Comparison of ENCODE assay signal across 10 cellular contexts in genomic region chr3:128343287-128344045, GRCh38.
DNase-seq lines count a peak whose midpoint lies in the region; ATAC-seq, FAIRE-seq and TF ChIP-seq lines count a peak whose summit lies in the region.
"Had no signal": no experiment of that assay in that cellular context is flagged by ENCODE, and none has a peak within 500 bp of the region (broad histone marks: within the 10 kb centered on the region; RNA-seq: fewer than 3 reads in every experiment).

No MANE protein-coding gene starts in this region.

- intact Hi-C loops in kidney (cut with DNase I), result no loop called here

- 0 out of 2 replicates have a peak overlapping the region, but pooled peaks have one; percentile 14 for H3K27ac ChIP-seq in BLaER1
- peak overlapping the region; percentile 6; the same call in 1 of the 2 replicates for H3K27ac ChIP-seq in WERI-Rb-1
- H3K27ac ChIP-seq in kidney (ENCODE audit: low read depth in 2 of 2, low read length in 2 of 2), result no peak overlapping the region
- H3K27ac ChIP-seq: dorsolateral prefrontal cortex, psoas muscle had no signal

- TF ChIP-seq CTCF in WERI-Rb-1 (IDR thresholded peaks at IDR 0.05; ENCODE audit: low read depth, low read length) (no peak), kidney (IDR thresholded peaks at IDR 0.05; ENCODE audit: borderline replicate concordance, extremely low read depth, insufficient read depth) (no peak)

- peaks cover 38% of the 10 kb centered on the region for H3K36me3 ChIP-seq in BLaER1
- H3K36me3 ChIP-seq in WERI-Rb-1, result peaks cover 8% of the 10 kb centered on the region; the same call in 1 of the 2 replicates
- peaks cover 0 to 7% of the 10 kb centered on the region in 2 donors for H3K36me3 ChIP-seq in kidney (ENCODE audit: control insufficient read depth in 1 of 2, insufficient read depth in 2 of 2, low read length in 2 of 2)

- H3K9me3 ChIP-seq in BLaER1 (no peaks in the 10 kb centered on the region), WERI-Rb-1 (ENCODE audit: severe bottlenecking) (no peaks in the 10 kb centered on the region), kidney (ENCODE audit: control insufficient read depth in 1 of 2, low read length in 2 of 2) (no peaks in the 10 kb centered on the region)
- H3K9me3 ChIP-seq: psoas muscle had no signal

- H3K4me2 ChIP-seq in BLaER1, result no peak overlapping the region

- H3K9ac ChIP-seq in BLaER1, result no peak overlapping the region
- no peak overlapping the region for H3K9ac ChIP-seq in kidney (ENCODE audit: low read length in 2 of 2)

- DNase-seq in HuH-7.5 (ENCODE audit: low spot score) (peak; percentile 55), WERI-Rb-1 (peak; percentile 57), kidney (peak; percentile 51), activated gamma-delta T cell treated with Interleukin-2 at 50 U/mL for 16 hours (no peak)
- DNase-seq in activated CD8-positive, alpha-beta memory T cell treated with anti-CD3 and anti-CD28 coated beads for 24 hours, result no peak

- FAIRE-seq in kidney (lab: Jason Lieb, UNC), result no peak

- no peak overlapping the region for H3K4me3 ChIP-seq in BLaER1
- H3K4me3 ChIP-seq in WERI-Rb-1 (ENCODE audit: low read depth, low read length), result no peak overlapping the region
- no peak overlapping the region for H3K4me3 ChIP-seq in kidney (ENCODE audit: low read length in 2 of 2)
- H3K4me3 ChIP-seq: dorsolateral prefrontal cortex, psoas muscle had no signal

- ATAC-seq in GM18868 (IDR thresholded peaks at IDR 0.05; ENCODE audit: unreplicated experiment) (no peak), HG03571 (IDR thresholded peaks at IDR 0.05; ENCODE audit: unreplicated experiment) (no peak)
- ATAC-seq: psoas muscle had no signal

- H3K4me1 ChIP-seq in BLaER1, result peaks cover 5% of the 10 kb centered on the region
- H3K4me1 ChIP-seq in kidney (ENCODE audit: control insufficient read depth in 1 of 2, insufficient read depth in 1 of 2, low read depth in 1 of 2, low read length in 2 of 2), result peaks cover 5 to 8% of the 10 kb centered on the region in 2 donors

- H3K27me3 ChIP-seq in BLaER1 (no peaks in the 10 kb centered on the region), WERI-Rb-1 (ENCODE audit: insufficient read depth, low read depth, severe bottlenecking) (no peaks in the 10 kb centered on the region)
- H3K27me3 ChIP-seq: dorsolateral prefrontal cortex had no signal

- no peaks in the 10 kb centered on the region for H4K20me1 ChIP-seq in BLaER1

Comparison
In these comparisons a context has a peak if more than half of its experiments do, and no peak if none do; other contexts are left out.
1. H3K27ac ChIP-seq: peak in BLaER1 (single experiment) and WERI-Rb-1 (single experiment); none in kidney (0 of 2).
2. DNase-seq: peak in HuH-7.5 (single experiment), WERI-Rb-1 (single experiment) and kidney (single experiment); none in activated gamma-delta T cell treated with Interleukin-2 at 50 U/mL for 16 hours (single experiment) and activated CD8-positive, alpha-beta memory T cell treated with anti-CD3 and anti-CD28 coated beads for 24 hours (single experiment).